Comparison of ENCODE assay signal across 14 cellular contexts in genomic region chr1:176858421-176858916, GRCh38.
"Had no signal": no experiment of that assay in that cellular context is flagged by ENCODE, and none has a peak within 500 bp of the region (broad histone marks: within the 10 kb centered on the region; RNA-seq: fewer than 3 reads in every experiment).

No MANE protein-coding gene starts in this region.

- H3K36me3 Mint-ChIP-seq: activated naive CD8-positive, alpha-beta T cell treated with anti-CD3 and anti-CD28 coated beads, Interleukin-2, amount 10 ng/mL, durations not matched to agents 7 days and 5 days; naive B cell; stimulated activated naive B cell treated with anti-CD40 and anti-IgM and Interleukin-4, amounts not matched to agents 10 μg/mL and 1 μg/mL and 100 μg/mL, for 72 hours had no signal

- H3K27me3 ChIP-seq: pancreas, thyroid gland, vagina had no signal

- H3K4me1 ChIP-seq: thyroid gland, vagina had no signal

- H3K4me3 Mint-ChIP-seq: activated naive CD8-positive, alpha-beta T cell treated with anti-CD3 and anti-CD28 coated beads, Interleukin-2, amount 10 ng/mL, durations not matched to agents 7 days and 5 days; naive B cell; stimulated activated naive B cell treated with anti-CD40 and anti-IgM and Interleukin-4, amounts not matched to agents 10 μg/mL and 1 μg/mL and 100 μg/mL, for 72 hours had no signal

- H3K27me3 Mint-ChIP-seq: activated naive CD8-positive, alpha-beta T cell treated with anti-CD3 and anti-CD28 coated beads, Interleukin-2, amount 10 ng/mL, durations not matched to agents 7 days and 5 days had no signal

- H3K4me3 ChIP-seq: pancreas, thyroid gland, vagina had no signal

- ATAC-seq: left lobe of liver; pancreas; stimulated activated naive B cell treated with anti-CD40 and anti-IgM and Interleukin-4, amounts not matched to agents 10 μg/mL and 1 μg/mL and 100 μg/mL, for 72 hours had no signal

- H3K27ac ChIP-seq: pancreas, thyroid gland, vagina had no signal

- H3K4me1 Mint-ChIP-seq: activated naive CD8-positive, alpha-beta T cell treated with anti-CD3 and anti-CD28 coated beads, Interleukin-2, amount 10 ng/mL, durations not matched to agents 7 days and 5 days; naive B cell; stimulated activated naive B cell treated with anti-CD40 and anti-IgM and Interleukin-4, amounts not matched to agents 10 μg/mL and 1 μg/mL and 100 μg/mL, for 72 hours had no signal

- DNase-seq: activated CD4-positive, alpha-beta T cell treated with anti-CD3 and anti-CD28 coated beads, Interleukin-2, amount 50 U/mL, for 4 hours; activated CD4-positive, CD25-positive, alpha-beta regulatory T cell treated with anti-CD3 and anti-CD28 coated beads, Interleukin-2, amount 50 U/mL, for 72 hours; activated naive CD4-positive, alpha-beta T cell; activated naive CD8-positive, alpha-beta T cell treated with anti-CD3 and anti-CD28 coated beads, Interleukin-2, amount 10 ng/mL, durations not matched to agents 7 days and 5 days; activated T-cell treated with anti-CD3 and anti-CD28 coated beads for 4 hours; cerebellar nuclear complex; effector CD8-positive, alpha-beta T cell; head of caudate nucleus; naive B cell; pancreas; stimulated activated naive B cell treated with anti-CD40 and anti-IgM and Interleukin-4, amounts not matched to agents 10 μg/mL and 1 μg/mL and 100 μg/mL, for 72 hours; thyroid gland had no signal

- H3K9me3 Mint-ChIP-seq: activated naive CD8-positive, alpha-beta T cell treated with anti-CD3 and anti-CD28 coated beads, Interleukin-2, amount 10 ng/mL, durations not matched to agents 7 days and 5 days; stimulated activated naive B cell treated with anti-CD40 and anti-IgM and Interleukin-4, amounts not matched to agents 10 μg/mL and 1 μg/mL and 100 μg/mL, for 72 hours had no signal

- H3K36me3 ChIP-seq: pancreas, thyroid gland, vagina had no signal

- FAIRE-seq: pancreas had no signal

- H3K27ac Mint-ChIP-seq: activated naive CD8-positive, alpha-beta T cell treated with anti-CD3 and anti-CD28 coated beads, Interleukin-2, amount 10 ng/mL, durations not matched to agents 7 days and 5 days; naive B cell; stimulated activated naive B cell treated with anti-CD40 and anti-IgM and Interleukin-4, amounts not matched to agents 10 μg/mL and 1 μg/mL and 100 μg/mL, for 72 hours had no signal

- H3K9me3 ChIP-seq: pancreas, thyroid gland, vagina had no signal
